Comparison of ENCODE assay signal across 27 cellular contexts in the genomic region with DNA sequence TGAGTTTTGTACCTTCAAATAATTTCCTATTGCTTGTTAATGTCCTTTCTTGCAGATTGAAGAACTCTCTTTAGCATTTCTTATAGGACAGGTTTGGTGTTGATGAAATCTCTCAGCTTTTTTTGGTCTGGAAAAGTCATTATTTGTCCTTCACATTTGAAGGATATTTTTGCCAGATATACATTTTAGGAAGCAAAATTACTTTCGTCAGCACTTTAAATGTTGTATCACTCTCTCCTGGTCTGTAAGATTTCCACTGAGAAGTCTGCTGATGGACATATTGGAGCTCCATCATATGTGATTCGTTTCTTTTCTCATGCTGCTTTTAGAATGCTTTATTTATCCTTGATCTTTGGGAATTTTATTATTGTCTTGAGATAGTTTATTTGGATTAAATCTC.
"Had no signal": no experiment of that assay in that cellular context is flagged by ENCODE, and none has a peak within 500 bp of the region (broad histone marks: within the 10 kb centered on the region; RNA-seq: fewer than 3 reads in every experiment).

No MANE protein-coding gene starts in this region.

- H3K27me3 ChIP-seq: colonic mucosa, dorsolateral prefrontal cortex, esophagus muscularis mucosa, esophagus squamous epithelium, foreskin keratinocyte, gastrocnemius medialis, gastroesophageal sphincter, heart left ventricle, heart right ventricle had no signal

- H3K4me3 ChIP-seq: colonic mucosa, coronary artery, dorsolateral prefrontal cortex, esophagus muscularis mucosa, esophagus squamous epithelium, gastrocnemius medialis, gastroesophageal sphincter, heart left ventricle, heart right ventricle had no signal

- H3K9me3 ChIP-seq: colonic mucosa, esophagus muscularis mucosa, gastrocnemius medialis, gastroesophageal sphincter had no signal

- DNase-seq: colonic mucosa; cortex of kidney; dermis blood vessel endothelial cell; dorsolateral prefrontal cortex; effector CD4-positive, alpha-beta T cell; effector CD8-positive, alpha-beta T cell; effector memory CD4-positive, alpha-beta T cell; effector memory CD8-positive, alpha-beta T cell; endodermal cell; erythroblast; esophagus squamous epithelium; foreskin fibroblast; foreskin keratinocyte; foreskin melanocyte; gastrocnemius medialis; glutamatergic neuron; head of caudate nucleus; heart left ventricle; heart right ventricle had no signal

- H3K4me1 ChIP-seq: colonic mucosa, esophagus muscularis mucosa, esophagus squamous epithelium, foreskin keratinocyte, gastrocnemius medialis, gastroesophageal sphincter, heart left ventricle, heart right ventricle had no signal

- FAIRE-seq: colon, endometrium, endothelial cell of umbilical vein had no signal

- H3K36me3 ChIP-seq: colonic mucosa, esophagus muscularis mucosa, esophagus squamous epithelium, gastrocnemius medialis, gastroesophageal sphincter, heart left ventricle, heart right ventricle had no signal

- ATAC-seq: effector memory CD8-positive, alpha-beta T cell; esophagus mucosa; foreskin keratinocyte; gastrocnemius medialis; gastroesophageal sphincter; heart left ventricle; heart right ventricle had no signal

- H3K27ac ChIP-seq: colonic mucosa, coronary artery, dorsolateral prefrontal cortex, epithelial cell of prostate, esophagus muscularis mucosa, esophagus squamous epithelium, foreskin keratinocyte, gastrocnemius medialis, gastroesophageal sphincter, heart left ventricle, heart right ventricle had no signal
